ENCODE assay signal across 10 cellular contexts in the genomic region with DNA sequence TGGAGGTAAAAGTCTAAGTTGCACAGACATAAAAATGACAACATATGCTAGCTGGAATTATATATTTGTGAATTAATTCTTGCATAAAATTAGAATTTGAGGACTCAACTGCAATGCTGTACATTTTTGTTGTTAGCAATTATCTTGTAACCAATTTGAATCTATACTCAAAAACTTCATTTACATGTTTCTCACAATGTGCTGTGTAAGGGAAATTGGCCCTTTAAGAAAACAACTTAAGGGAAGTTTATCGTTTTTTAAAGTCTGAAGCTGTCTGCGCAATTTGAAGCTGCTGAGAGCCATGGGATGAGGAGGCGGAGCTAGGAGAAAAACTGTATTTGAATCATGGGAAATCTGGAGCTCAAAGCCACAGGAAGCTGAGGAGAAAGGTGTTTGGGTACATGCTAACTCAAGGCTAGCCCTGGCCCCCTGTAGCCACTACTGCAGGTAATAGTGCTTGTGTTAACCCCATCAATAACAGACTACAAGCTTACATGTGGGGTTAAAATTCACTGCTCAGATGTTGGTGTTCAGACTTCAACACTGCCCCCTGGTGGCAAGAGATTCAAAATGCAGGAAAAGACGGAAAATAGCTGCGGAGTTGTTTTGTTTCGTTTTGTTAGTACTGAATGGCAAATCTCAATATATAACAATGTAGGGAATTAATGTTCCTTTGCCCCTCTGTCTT.
DNase-seq lines count a peak whose midpoint lies in the region; ATAC-seq and TF ChIP-seq lines count a peak whose summit lies in the region.
"Had no signal": no experiment of that assay in that cellular context is flagged by ENCODE, and none has a peak within 500 bp of the region (broad histone marks: within the 10 kb centered on the region; RNA-seq: fewer than 3 reads in every experiment).

No MANE protein-coding gene starts in this region.

- peaks cover 10 to 36% (median 27%) of the 10 kb centered on the region in 9 donors for H3K27me3 ChIP-seq in heart left ventricle
- no peaks in the 10 kb centered on the region; the same call in 1 of the 2 replicates for H3K27me3 ChIP-seq in Panc1 (ENCODE audit: control insufficient read depth, insufficient read depth, low read length)
- no peaks in the 10 kb centered on the region for H3K27me3 ChIP-seq in foreskin keratinocyte
- peaks cover 32% of the 10 kb centered on the region for H3K27me3 ChIP-seq in upper lobe of right lung

- TF ChIP-seq POLR2A in heart left ventricle (IDR thresholded peaks at IDR 0.05): no peak

- 70 to 75% (median 73%) methylated on average over 6 of the region's 6 CpGs for WGBS in heart left ventricle, 4 donors

- no TSS peak for BruUV-seq in Panc1 (replicated peaks; lab: Mats Ljungman, UMichigan)

- intact Hi-C loops in heart left ventricle (cut with DNase I): no loop called here
- intact Hi-C loops in Right ventricle myocardium inferior (cut with DNase I): loop anchor here (10.0 kb wide), 1 partner anchor 367 kb away; no protein-coding TSS in a partner anchor
- intact Hi-C loops in Panc1 (cut with micrococcal nuclease; ENCODE audit: unreplicated experiment): no loop called here
- intact Hi-C loops in upper lobe of right lung (cut with DNase I): no loop called here

- no peak overlapping the region for H3K27ac ChIP-seq in heart left ventricle
- no peak overlapping the region for H3K27ac ChIP-seq in Panc1 (ENCODE audit: low read length)
- no peak overlapping the region for H3K27ac ChIP-seq in foreskin keratinocyte
- no peak overlapping the region for H3K27ac ChIP-seq in upper lobe of right lung
- H3K27ac ChIP-seq: sigmoid colon had no signal

- ATAC-seq in heart left ventricle: no peak
- ATAC-seq in Right ventricle myocardium inferior: no peak
- ATAC-seq in Panc1: no peak
- ATAC-seq in foreskin keratinocyte: no peak
- ATAC-seq in upper lobe of right lung: no peak
- no peak for ATAC-seq in GM21825 (IDR thresholded peaks at IDR 0.05; ENCODE audit: unreplicated experiment)
- no peak for ATAC-seq in GM21390 (IDR thresholded peaks at IDR 0.05; ENCODE audit: unreplicated experiment)

- H3K4me1 ChIP-seq in heart left ventricle (no peaks in the 10 kb centered on the region), Panc1 (ENCODE audit: control insufficient read depth, insufficient read depth, low read length) (no peaks in the 10 kb centered on the region), foreskin keratinocyte (no peaks in the 10 kb centered on the region), upper lobe of right lung (no peaks in the 10 kb centered on the region)
- H3K4me1 ChIP-seq: sigmoid colon had no signal

- TF ChIP-seq CTCF in heart left ventricle (IDR thresholded peaks at IDR 0.05) (peak in 10 of 12 donors; percentile 19 to 57 (median 31)), Panc1 (IDR thresholded peaks at IDR 0.05) (peak; percentile 69), foreskin keratinocyte (conservative IDR thresholded peaks at IDR 0.05) (peak; percentile 45), upper lobe of right lung (IDR thresholded peaks at IDR 0.05) (peak; percentile 46)

- no peak overlapping the region for H3K4me3 ChIP-seq in heart left ventricle
- no peak overlapping the region for H3K4me3 ChIP-seq in Panc1 (ENCODE audit: low read depth in 2 of 2, low read length in 2 of 2)
- no peak overlapping the region for H3K4me3 ChIP-seq in upper lobe of right lung
- H3K4me3 ChIP-seq: sigmoid colon had no signal

- CTCF ChIA-PET in Panc1 (lab: Charles Lee): interaction anchor here (0.6 kb wide), 2 partner anchors 44 to 102 kb away, joined by 4 to 6 read pairs; no protein-coding TSS in a partner anchor

- peaks cover 0 to 31% (median 13%) of the 10 kb centered on the region in 12 donors for H3K9me3 ChIP-seq in heart left ventricle
- H3K9me3 ChIP-seq in Panc1 (ENCODE audit: control insufficient read depth, insufficient read depth, low read depth, low read length): no peaks in the 10 kb centered on the region
- peaks cover 15% of the 10 kb centered on the region for H3K9me3 ChIP-seq in upper lobe of right lung

- no peaks in the 10 kb centered on the region for H3K36me3 ChIP-seq in heart left ventricle
- H3K36me3 ChIP-seq in Panc1 (ENCODE audit: control insufficient read depth, insufficient read depth, low read length): no peaks in the 10 kb centered on the region
- no peaks in the 10 kb centered on the region for H3K36me3 ChIP-seq in upper lobe of right lung
- H3K36me3 ChIP-seq: sigmoid colon had no signal

- DNase-seq in heart left ventricle (no peak), Right ventricle myocardium inferior (ENCODE audit: missing footprints) (no peak), Panc1 (ENCODE audit: low read depth, low spot score) (no peak), foreskin keratinocyte (no peak), upper lobe of right lung (no peak)
- DNase-seq in activated naive CD4-positive, alpha-beta T cell (lab: John Stamatoyannopoulos, UW): no peak
- DNase-seq: NCI-H2171 treated with DMSO at 0.1 percent for 48 hours, sigmoid colon had no signal

- in situ Hi-C loops in Panc1 (cut with HindIII; ENCODE audit: low pct_unique_long_range_greater_than_20kb, low sequenced_read_pairs): no loop called here

- POLR2A ChIA-PET in Panc1 (lab: Charles Lee): no interaction called here
